In the genomic region with DNA sequence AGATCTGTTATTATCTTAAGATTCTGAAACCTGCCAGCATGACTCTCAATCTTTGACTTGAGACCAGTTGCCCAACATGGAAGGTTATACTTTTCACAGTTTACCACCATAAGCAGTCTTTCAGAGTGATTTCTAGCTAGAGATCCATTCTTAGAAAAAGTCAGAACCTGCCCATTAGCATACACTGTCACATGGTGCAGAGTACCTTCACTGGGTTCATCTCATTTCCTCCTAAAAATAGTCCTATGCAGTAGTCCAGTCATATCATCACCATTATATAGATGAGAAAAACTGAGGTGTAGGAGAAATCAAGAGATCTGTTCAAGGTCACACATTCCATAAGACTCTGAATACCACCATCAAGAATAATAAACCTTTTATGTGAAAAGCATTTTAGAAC, we compare ENCODE assay signal across 29 cellular contexts.
"Had no signal": no experiment of that assay in that cellular context is flagged by ENCODE, and none has a peak within 500 bp of the region (broad histone marks: within the 10 kb centered on the region; RNA-seq: fewer than 3 reads in every experiment).

No MANE protein-coding gene starts in this region.

- H3K9me3 ChIP-seq: body of pancreas, esophagus squamous epithelium, gastroesophageal sphincter, heart right ventricle had no signal

- ATAC-seq: activated CD4-positive, alpha-beta T cell treated with anti-CD3 and anti-CD28 coated beads for 36 hours; activated CD8-positive, alpha-beta memory T cell treated with anti-CD3 and anti-CD28 coated beads, Interleukin-2, amount 10 ng/mL, durations not matched to agents 7 days and 5 days; activated CD8-positive, alpha-beta T cell treated with anti-CD3 and anti-CD28 coated beads, Interleukin-2, amount 10 ng/mL, durations not matched to agents 7 days and 5 days; activated T-helper 17 cell treated with anti-CD3 and anti-CD28 coated beads, Interleukin-2, amount 50 U/mL, for 72 hours; body of pancreas; effector memory CD8-positive, alpha-beta T cell; gastroesophageal sphincter; heart right ventricle; T-helper 17 cell had no signal

- H3K36me3 ChIP-seq: esophagus squamous epithelium, gastroesophageal sphincter, heart right ventricle had no signal

- H3K4me3 ChIP-seq: body of pancreas, esophagus squamous epithelium, gastroesophageal sphincter, heart right ventricle had no signal

- H3K4me1 ChIP-seq: body of pancreas, gastroesophageal sphincter had no signal

- H3K27ac ChIP-seq: body of pancreas, esophagus squamous epithelium, gastroesophageal sphincter, heart right ventricle had no signal

- DNase-seq: activated CD4-positive, alpha-beta memory T cell treated with anti-CD3 and anti-CD28 coated beads for 36 hours; activated CD4-positive, alpha-beta T cell treated with anti-CD3 and anti-CD28 coated beads for 36 hours; activated CD4-positive, alpha-beta T cell treated with anti-CD3 and anti-CD28 coated beads, Interleukin-2, amount 10 ng/mL, durations not matched to agents 24 days and 14 days; activated CD4-positive, CD25-positive, alpha-beta regulatory T cell; activated CD4-positive, CD25-positive, alpha-beta regulatory T cell treated with anti-CD3 and anti-CD28 coated beads, Interleukin-2, amount 50 U/mL, for 72 hours; activated CD8-positive, alpha-beta memory T cell treated with anti-CD3 and anti-CD28 coated beads, Interleukin-2, amount 10 ng/mL, durations not matched to agents 7 days and 5 days; activated CD8-positive, alpha-beta memory T cell treated with anti-CD3 and anti-CD28 coated beads, Interleukin-2, amount 50 U/mL, for 4 hours; activated CD8-positive, alpha-beta T cell treated with anti-CD3 and anti-CD28 coated beads, Interleukin-2, amount 10 ng/mL, durations not matched to agents 7 days and 5 days; activated effector memory CD4-positive, alpha-beta T cell treated with Interleukin-2 at 50 U/mL for 16 hours; activated gamma-delta T cell treated with Interleukin-2 at 50 U/mL for 16 hours; activated naive CD4-positive, alpha-beta T cell treated with anti-CD3 and anti-CD28 coated beads, Interleukin-2, amount 50 U/mL, for 16 hours; activated naive CD4-positive, alpha-beta T cell treated with Interleukin-2 at 50 U/mL for 16 hours; activated T-cell treated with anti-CD3 and anti-CD28 coated beads, Interleukin-2, amount 50 U/mL, for 1 hour; amniotic stem cell; anterior cingulate cortex; body of pancreas; caudate nucleus; cortex of kidney; dermis blood vessel endothelial cell; effector CD4-positive, alpha-beta T cell; effector memory CD8-positive, alpha-beta T cell; esophagus squamous epithelium; foreskin melanocyte; heart right ventricle; T-helper 1 cell; T-helper 17 cell; T1000 had no signal
